In the genomic region with DNA sequence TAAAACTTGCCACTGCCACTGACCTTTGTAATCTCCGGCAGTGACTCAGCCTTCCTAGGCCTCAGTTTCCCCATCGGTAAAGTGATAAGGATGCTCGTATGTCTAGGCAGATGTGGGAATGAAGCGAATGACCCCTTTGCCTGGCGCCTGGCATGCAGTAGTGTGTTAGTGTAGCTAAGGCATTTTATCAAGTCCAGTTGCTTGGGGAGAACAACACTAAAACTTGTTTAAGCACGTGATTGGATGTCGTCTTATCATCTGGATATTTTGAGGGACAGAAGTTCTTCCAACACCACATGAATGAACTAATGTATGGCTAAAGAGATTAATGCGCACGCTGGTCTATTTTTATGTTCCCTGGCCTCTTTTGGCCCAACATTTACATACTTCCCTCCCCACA, we compare ENCODE assay signal across 17 cellular contexts.
DNase-seq lines count a peak whose midpoint lies in the region; ATAC-seq and TF ChIP-seq lines count a peak whose summit lies in the region.
"Had no signal": no experiment of that assay in that cellular context is flagged by ENCODE, and none has a peak within 500 bp of the region (broad histone marks: within the 10 kb centered on the region; RNA-seq: fewer than 3 reads in every experiment).

No MANE protein-coding gene starts in this region.

- no peak overlapping the region for H3K4me3 ChIP-seq in endodermal cell (ENCODE audit: low read length)
- H3K4me3 ChIP-seq in heart right ventricle, result no peak overlapping the region
- H3K4me3 ChIP-seq in right atrium auricular region, result no peak overlapping the region
- H3K4me3 ChIP-seq: BLaER1, HAP-1 had no signal

- H3K36me3 Mint-ChIP-seq in brain (peaks cover 13% of the 10 kb centered on the region), endodermal cell (ENCODE audit: low read depth) (no peaks in the 10 kb centered on the region), osteocyte (ENCODE audit: unreplicated experiment) (no peaks in the 10 kb centered on the region)
- H3K36me3 Mint-ChIP-seq: CD4-positive, CD25-positive, alpha-beta regulatory T cell; CD8-positive, alpha-beta T cell had no signal

- H3K4me3 Mint-ChIP-seq in brain, result no peak overlapping the region
- no peak overlapping the region for H3K4me3 Mint-ChIP-seq in endodermal cell
- H3K4me3 Mint-ChIP-seq in osteocyte (ENCODE audit: unreplicated experiment), result no peak overlapping the region
- H3K4me3 Mint-ChIP-seq: B cell; CD4-positive, CD25-positive, alpha-beta regulatory T cell; CD8-positive, alpha-beta T cell; HFFc6 had no signal

- 86 to 94% methylated on average over 7 to 9 of the region's 9 CpGs for WGBS in endodermal cell (ENCODE audit: insufficient coverage in 1 of 2, insufficient read length in 1 of 2), 2 experiments
- 46 to 66% methylated on average over 9 of the region's 9 CpGs for WGBS in heart right ventricle, 2 donors

- H3K4me1 Mint-ChIP-seq in brain (peaks cover 53% of the 10 kb centered on the region), endodermal cell (peaks cover 13% of the 10 kb centered on the region), osteocyte (ENCODE audit: unreplicated experiment) (no peaks in the 10 kb centered on the region)
- H3K4me1 Mint-ChIP-seq: CD4-positive, CD25-positive, alpha-beta regulatory T cell had no signal

- H3K9me3 ChIP-seq in endodermal cell (ENCODE audit: control insufficient read depth, low read length) (no peaks in the 10 kb centered on the region), heart right ventricle (peaks cover 0 to 10% (median 0%) of the 10 kb centered on the region in 11 donors), right atrium auricular region (peaks cover 0 to 8% of the 10 kb centered on the region in 2 donors)
- H3K9me3 ChIP-seq: Caco-2, HAP-1 had no signal

- ATAC-seq in heart right ventricle, result peak in 6 of 8 donors; percentile 34 to 79 (median 58)
- ATAC-seq: CD8-positive, alpha-beta T cell had no signal

- peaks cover 6% of the 10 kb centered on the region for H3K27me3 Mint-ChIP-seq in brain
- H3K27me3 Mint-ChIP-seq in endodermal cell (ENCODE audit: insufficient read depth), result no peaks in the 10 kb centered on the region
- H3K27me3 Mint-ChIP-seq in osteocyte (ENCODE audit: unreplicated experiment), result peaks cover 3% of the 10 kb centered on the region

- H3K27me3 ChIP-seq in endodermal cell (ENCODE audit: control insufficient read depth, insufficient read depth, low read length, poor library complexity, severe bottlenecking) (no peaks in the 10 kb centered on the region), heart right ventricle (no peaks in the 10 kb centered on the region), right atrium auricular region (no peaks in the 10 kb centered on the region)
- H3K27me3 ChIP-seq: BLaER1 had no signal

- no peak for TF ChIP-seq CTCF in brain (conservative IDR thresholded peaks at IDR 0.05)
- no peak for TF ChIP-seq CTCF in endodermal cell (conservative IDR thresholded peaks at IDR 0.05)
- TF ChIP-seq CTCF in heart right ventricle (IDR thresholded peaks at IDR 0.05), result no peak
- no peak for TF ChIP-seq CTCF in right atrium auricular region (IDR thresholded peaks at IDR 0.05)
- no peak for TF ChIP-seq CTCF in osteocyte (IDR thresholded peaks at IDR 0.05)

- H3K4me1 ChIP-seq in endodermal cell (ENCODE audit: control insufficient read depth, insufficient read depth, low read length), result no peaks in the 10 kb centered on the region
- peaks cover 0 to 26% (median 14%) of the 10 kb centered on the region in 9 donors for H3K4me1 ChIP-seq in heart right ventricle
- H3K4me1 ChIP-seq in right atrium auricular region, result peaks cover 0 to 10% of the 10 kb centered on the region in 2 donors
- H3K4me1 ChIP-seq: BLaER1, Caco-2, HAP-1 had no signal

- H3K9me3 Mint-ChIP-seq in brain (peaks cover 15 to 45% (median 20%) of the 10 kb centered on the region in 5 experiments), endodermal cell (peaks cover 2% of the 10 kb centered on the region), osteocyte (ENCODE audit: unreplicated experiment) (peaks cover 8% of the 10 kb centered on the region)
- H3K9me3 Mint-ChIP-seq: CD8-positive, alpha-beta T cell had no signal

- intact Hi-C loops in heart right ventricle (cut with DNase I), result loop anchor here in 2 of 10 donors (1.0 to 5.0 kb wide), 2 partner anchors 86 to 267 kb away; no protein-coding TSS in a partner anchor

- no peak overlapping the region for H3K9ac ChIP-seq in endodermal cell (ENCODE audit: extremely low read depth, low read length, poor library complexity, severe bottlenecking)
- H3K9ac ChIP-seq: BLaER1 had no signal

- DNase-seq in endodermal cell (peak; percentile 10), heart right ventricle (no peak), right atrium auricular region (ENCODE audit: low spot score) (no peak), hypothalamus (lab: John Stamatoyannopoulos, UW) (no peak), osteocyte (ENCODE audit: extremely low spot score, unreplicated experiment) (no peak)
- DNase-seq: Caco-2; CD4-positive, CD25-positive, alpha-beta regulatory T cell; CD8-positive, alpha-beta T cell; DMS153; DND-41; GOT3; HFFc6 had no signal

- H3K27ac ChIP-seq in endodermal cell (ENCODE audit: low read depth, low read length) (no peak overlapping the region), heart right ventricle (peak overlapping the region in 6 of 10 donors; percentile 17 to 72 (median 53)), right atrium auricular region (peak overlapping the region; percentile 31 to 81)
- H3K27ac ChIP-seq: BLaER1, C4-2B had no signal

- H3K36me3 ChIP-seq in endodermal cell (ENCODE audit: control insufficient read depth, insufficient read depth, low read length), result no peaks in the 10 kb centered on the region
- H3K36me3 ChIP-seq in heart right ventricle, result no peaks in the 10 kb centered on the region
- no peaks in the 10 kb centered on the region for H3K36me3 ChIP-seq in right atrium auricular region
- H3K36me3 ChIP-seq: BLaER1, HAP-1 had no signal

- H3K27ac Mint-ChIP-seq in brain, result peak overlapping the region in 3 of 5 experiments; percentile 32 to 98 (median 95)
- H3K27ac Mint-ChIP-seq in endodermal cell, result no peak overlapping the region
- no peak overlapping the region for H3K27ac Mint-ChIP-seq in osteocyte (ENCODE audit: unreplicated experiment)
- H3K27ac Mint-ChIP-seq: B cell; CD4-positive, CD25-positive, alpha-beta regulatory T cell; CD8-positive, alpha-beta T cell; HFFc6 had no signal

Comparison
In these comparisons a context has a peak if more than half of its experiments do, and no peak if none do; other contexts are left out.
1. H3K27ac Mint-ChIP-seq: peak in brain (3 of 5); none in endodermal cell (single experiment) and osteocyte (single experiment).